1 cellular context compared by ENCODE assay signal in the genomic region with DNA sequence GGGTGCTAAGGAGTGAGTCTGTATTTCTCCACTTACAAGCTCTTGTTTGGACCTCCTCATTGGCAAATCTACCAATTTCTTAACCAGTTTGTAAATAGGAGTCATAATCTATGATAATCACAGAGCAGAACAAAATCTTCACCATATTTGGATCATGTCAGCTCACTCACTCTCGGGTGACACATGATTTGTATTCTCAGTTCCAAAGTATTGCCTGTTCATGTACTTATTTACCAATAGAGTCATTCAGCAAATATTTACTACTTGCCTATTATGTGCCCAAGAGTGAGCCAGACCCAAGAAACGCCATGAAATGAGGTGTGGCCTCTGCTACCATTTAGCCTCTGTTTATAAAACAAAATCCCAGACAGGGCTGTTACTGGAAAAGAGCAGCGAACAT.
TF ChIP-seq lines count a peak whose summit lies in the region.

No MANE protein-coding gene starts in this region.

TF ChIP-seq in GM23338, 12 proteins besides CTCF, POLR2A, EP300 and RAD21 (continued from another document):
- TF ChIP-seq, protein P1, sequence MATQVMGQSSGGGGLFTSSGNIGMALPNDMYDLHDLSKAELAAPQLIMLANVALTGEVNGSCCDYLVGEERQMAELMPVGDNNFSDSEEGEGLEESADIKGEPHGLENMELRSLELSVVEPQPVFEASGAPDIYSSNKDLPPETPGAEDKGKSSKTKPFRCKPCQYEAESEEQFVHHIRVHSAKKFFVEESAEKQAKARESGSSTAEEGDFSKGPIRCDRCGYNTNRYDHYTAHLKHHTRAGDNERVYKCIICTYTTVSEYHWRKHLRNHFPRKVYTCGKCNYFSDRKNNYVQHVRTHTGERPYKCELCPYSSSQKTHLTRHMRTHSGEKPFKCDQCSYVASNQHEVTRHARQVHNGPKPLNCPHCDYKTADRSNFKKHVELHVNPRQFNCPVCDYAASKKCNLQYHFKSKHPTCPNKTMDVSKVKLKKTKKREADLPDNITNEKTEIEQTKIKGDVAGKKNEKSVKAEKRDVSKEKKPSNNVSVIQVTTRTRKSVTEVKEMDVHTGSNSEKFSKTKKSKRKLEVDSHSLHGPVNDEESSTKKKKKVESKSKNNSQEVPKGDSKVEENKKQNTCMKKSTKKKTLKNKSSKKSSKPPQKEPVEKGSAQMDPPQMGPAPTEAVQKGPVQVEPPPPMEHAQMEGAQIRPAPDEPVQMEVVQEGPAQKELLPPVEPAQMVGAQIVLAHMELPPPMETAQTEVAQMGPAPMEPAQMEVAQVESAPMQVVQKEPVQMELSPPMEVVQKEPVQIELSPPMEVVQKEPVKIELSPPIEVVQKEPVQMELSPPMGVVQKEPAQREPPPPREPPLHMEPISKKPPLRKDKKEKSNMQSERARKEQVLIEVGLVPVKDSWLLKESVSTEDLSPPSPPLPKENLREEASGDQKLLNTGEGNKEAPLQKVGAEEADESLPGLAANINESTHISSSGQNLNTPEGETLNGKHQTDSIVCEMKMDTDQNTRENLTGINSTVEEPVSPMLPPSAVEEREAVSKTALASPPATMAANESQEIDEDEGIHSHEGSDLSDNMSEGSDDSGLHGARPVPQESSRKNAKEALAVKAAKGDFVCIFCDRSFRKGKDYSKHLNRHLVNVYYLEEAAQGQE (IDR thresholded peaks at IDR 0.05; ENCODE audit: unreplicated experiment): no peak
- no peak for TF ChIP-seq ZNF331 (CRISPR knock-in tag; IDR thresholded peaks at IDR 0.05; ENCODE audit: low read depth)
- TF ChIP-seq JUNB (IDR thresholded peaks at IDR 0.05; ENCODE audit: unreplicated experiment): no peak
- TF ChIP-seq, protein P2, sequence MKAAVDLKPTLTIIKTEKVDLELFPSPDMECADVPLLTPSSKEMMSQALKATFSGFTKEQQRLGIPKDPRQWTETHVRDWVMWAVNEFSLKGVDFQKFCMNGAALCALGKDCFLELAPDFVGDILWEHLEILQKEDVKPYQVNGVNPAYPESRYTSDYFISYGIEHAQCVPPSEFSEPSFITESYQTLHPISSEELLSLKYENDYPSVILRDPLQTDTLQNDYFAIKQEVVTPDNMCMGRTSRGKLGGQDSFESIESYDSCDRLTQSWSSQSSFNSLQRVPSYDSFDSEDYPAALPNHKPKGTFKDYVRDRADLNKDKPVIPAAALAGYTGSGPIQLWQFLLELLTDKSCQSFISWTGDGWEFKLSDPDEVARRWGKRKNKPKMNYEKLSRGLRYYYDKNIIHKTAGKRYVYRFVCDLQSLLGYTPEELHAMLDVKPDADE (IDR thresholded peaks at IDR 0.05): no peak
